Comparison of ENCODE assay signal across 8 cellular contexts in the genomic region with DNA sequence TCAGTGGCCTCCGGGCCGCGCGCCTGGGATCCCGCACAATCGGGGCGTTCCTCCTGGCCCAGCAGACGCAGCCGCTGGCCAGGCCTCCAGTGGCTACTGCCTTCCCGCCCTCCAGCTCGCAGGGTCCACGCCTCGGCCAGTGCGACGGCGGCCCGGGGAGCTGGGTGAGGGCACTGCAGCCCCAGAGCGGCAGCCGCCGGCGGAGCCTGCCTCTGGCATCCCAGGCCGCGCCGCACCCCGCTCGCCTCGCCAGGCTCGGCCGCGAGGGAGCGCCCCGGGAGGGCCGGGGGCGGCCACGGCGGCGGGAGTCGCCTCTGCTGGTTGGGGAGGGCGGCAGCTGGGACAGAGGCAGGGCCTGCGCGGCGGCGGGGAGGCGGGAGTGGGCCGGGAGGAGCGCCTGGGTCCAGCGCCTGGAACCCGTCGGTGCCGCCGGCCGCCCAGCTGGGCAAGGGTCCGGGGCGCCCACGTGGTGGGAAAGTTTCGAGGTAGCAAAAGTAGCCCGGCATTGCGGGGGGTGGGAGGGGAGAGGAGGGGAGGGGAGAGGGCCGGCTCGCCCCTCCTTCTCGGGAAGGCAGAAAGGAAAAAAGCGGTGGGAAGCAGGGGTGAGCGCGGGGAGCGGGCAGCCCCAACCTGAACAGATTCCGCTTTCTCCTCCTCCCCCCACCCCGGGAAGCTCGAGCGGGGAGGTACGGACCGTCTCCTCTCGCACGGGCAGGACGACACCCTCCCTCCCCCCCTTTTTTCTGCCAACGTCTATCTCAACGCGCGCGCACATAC. TPM values are rescaled to one million over a fixed set of nuclear protein-coding genes. Genes with fewer than 3 reads are reported as not detected.
A peak's percentile ranks its signal among the peaks of the same experiment; 100 is the strongest.
DNase-seq lines count a peak whose midpoint lies in the region; ATAC-seq and TF ChIP-seq lines count a peak whose summit lies in the region.

No MANE protein-coding gene starts in this region.

- DNase-seq in stimulated activated CD4-positive, alpha-beta T cell treated with anti-CD3 and anti-CD28 coated beads, Interleukin-4, amount 100 ng/mL, for 1 hour: peak; percentile 11
- no peak for DNase-seq in stimulated activated CD4-positive, alpha-beta T cell treated with anti-CD3 and anti-CD28 coated beads, Interleukin-1b, Interleukin-23, amount 100 ng/mL, for 48 hours
- peak; percentile 60 for DNase-seq in astrocyte of the hippocampus (ENCODE audit: low read depth, low spot score)
- peak; percentile 46 for DNase-seq in left kidney (ENCODE audit: low read depth, low spot score)
- no peak for DNase-seq in transverse colon
- no peak for DNase-seq in activated T-helper 1 cell treated with anti-CD3 and anti-CD28 coated beads, Interleukin-12 subunit alpha, Interleukin-12 subunit beta, Interleukin-2, Interleukin-4 antibody, amounts not matched to agents 30 ng/mL and 10 ng/mL and 1 ng/mL, durations not matched to agents 14 hours and 24 hours and 36 hours (ENCODE audit: low spot score)

- peak overlapping the region in 3 of 4 donors; percentile 35 to 57 (median 47) for H3K4me3 ChIP-seq in transverse colon

- peaks cover 58% of the 10 kb centered on the region for H3K27me3 Mint-ChIP-seq in activated T-helper 1 cell treated with anti-CD3 and anti-CD28 coated beads, Interleukin-12 subunit alpha, Interleukin-12 subunit beta, Interleukin-2, Interleukin-4 antibody, amounts not matched to agents 30 ng/mL and 10 ng/mL and 1 ng/mL, durations not matched to agents 14 hours and 24 hours and 36 hours (ENCODE audit: insufficient read depth)

- TF ChIP-seq EP300 in transverse colon (IDR thresholded peaks at IDR 0.05; ENCODE audit: low read depth): no peak

- intact Hi-C loops in transverse colon (cut with DNase I; ENCODE audit: low total_unique reads): loop anchor here (2.0 kb wide), 1 partner anchor 336 kb away; no protein-coding TSS in a partner anchor
- intact Hi-C loops in activated T-helper 1 cell treated with anti-CD3 and anti-CD28 coated beads, Interleukin-12 subunit alpha, Interleukin-12 subunit beta, Interleukin-2, Interleukin-4 antibody, amounts not matched to agents 30 ng/mL and 10 ng/mL and 1 ng/mL, durations not matched to agents 14 hours and 24 hours and 36 hours (cut with micrococcal nuclease): loop anchor here (5.0 to 10.0 kb wide), 3 partner anchors 178 to 1490 kb away; partner anchors contain the start of gene EPB41L5

- no peaks in the 10 kb centered on the region for H3K36me3 Mint-ChIP-seq in activated T-helper 1 cell treated with anti-CD3 and anti-CD28 coated beads, Interleukin-12 subunit alpha, Interleukin-12 subunit beta, Interleukin-2, Interleukin-4 antibody, amounts not matched to agents 30 ng/mL and 10 ng/mL and 1 ng/mL, durations not matched to agents 14 hours and 24 hours and 36 hours (ENCODE audit: low read depth)

- H3K4me1 ChIP-seq in transverse colon: peaks cover 3 to 39% (median 32%) of the 10 kb centered on the region in 4 donors

- no peaks in the 10 kb centered on the region for H3K36me3 ChIP-seq in transverse colon

- H3K9me3 Mint-ChIP-seq in activated T-helper 1 cell treated with anti-CD3 and anti-CD28 coated beads, Interleukin-12 subunit alpha, Interleukin-12 subunit beta, Interleukin-2, Interleukin-4 antibody, amounts not matched to agents 30 ng/mL and 10 ng/mL and 1 ng/mL, durations not matched to agents 14 hours and 24 hours and 36 hours: no peaks in the 10 kb centered on the region

- in situ Hi-C loops in transverse colon (cut with MboI; ENCODE audit: low pct_ligation_motif_present in 1 of 4, low pct_unique_long_range_greater_than_20kb in 1 of 4, low sequenced_read_pairs in 3 of 4): loop anchor here in 3 of 4 donors (5.0 to 10.0 kb wide), 3 partner anchors 330 to 340 kb away; no protein-coding TSS in a partner anchor

- H3K4me1 Mint-ChIP-seq in activated T-helper 1 cell treated with anti-CD3 and anti-CD28 coated beads, Interleukin-12 subunit alpha, Interleukin-12 subunit beta, Interleukin-2, Interleukin-4 antibody, amounts not matched to agents 30 ng/mL and 10 ng/mL and 1 ng/mL, durations not matched to agents 14 hours and 24 hours and 36 hours (ENCODE audit: low read depth): peaks cover 13% of the 10 kb centered on the region

- no peak for TF ChIP-seq CTCF in transverse colon (IDR thresholded peaks at IDR 0.05)

- ATAC-seq in GM18519 (IDR thresholded peaks at IDR 0.05; ENCODE audit: low FRiP score, unreplicated experiment) (no peak), HG03457 (IDR thresholded peaks at IDR 0.05; ENCODE audit: unreplicated experiment) (no peak)

- H3K27ac Mint-ChIP-seq in activated T-helper 1 cell treated with anti-CD3 and anti-CD28 coated beads, Interleukin-12 subunit alpha, Interleukin-12 subunit beta, Interleukin-2, Interleukin-4 antibody, amounts not matched to agents 30 ng/mL and 10 ng/mL and 1 ng/mL, durations not matched to agents 14 hours and 24 hours and 36 hours: no peak overlapping the region

- H3K27me3 ChIP-seq in transverse colon: peaks cover 97% of the 10 kb centered on the region

- no peak overlapping the region for H3K4me3 Mint-ChIP-seq in activated T-helper 1 cell treated with anti-CD3 and anti-CD28 coated beads, Interleukin-12 subunit alpha, Interleukin-12 subunit beta, Interleukin-2, Interleukin-4 antibody, amounts not matched to agents 30 ng/mL and 10 ng/mL and 1 ng/mL, durations not matched to agents 14 hours and 24 hours and 36 hours

- H3K27ac ChIP-seq in transverse colon: no peak overlapping the region

- TF ChIP-seq POLR2A in transverse colon (IDR thresholded peaks at IDR 0.05): no peak

- 3% methylated on average over 60 of the region's 79 CpGs; no CpG with 5 or more reads in 1 of the 2 donors for WGBS in transverse colon (ENCODE audit: low coverage in 1 of 2), 2 donors

- no peaks in the 10 kb centered on the region for H3K9me3 ChIP-seq in transverse colon

RNA-seq across cellular contexts. Expression of gene INHBB, which starts 1.5 kb away (rescaled TPM):
- 1 to 10 TPM in 1 of 4 donors, under 1 TPM in 2, not detected in 1; 0.20 to 1.1 (median 0.41) TPM for total RNA-seq in transverse colon
- total RNA-seq in activated T-helper 1 cell treated with anti-CD3 and anti-CD28 coated beads, Interleukin-12 subunit alpha, Interleukin-12 subunit beta, Interleukin-2, Interleukin-4 antibody, amounts not matched to agents 30 ng/mL and 10 ng/mL and 1 ng/mL, durations not matched to agents 14 hours and 24 hours and 36 hours: not detected in 2 replicates

Comparison
In these comparisons a context has a peak if more than half of its experiments do, and no peak if none do; other contexts are left out.
1. DNase-seq: peak in stimulated activated CD4-positive, alpha-beta T cell treated with anti-CD3 and anti-CD28 coated beads, Interleukin-4, amount 100 ng/mL, for 1 hour (single experiment), astrocyte of the hippocampus (single experiment) and left kidney (single experiment); none in stimulated activated CD4-positive, alpha-beta T cell treated with anti-CD3 and anti-CD28 coated beads, Interleukin-1b, Interleukin-23, amount 100 ng/mL, for 48 hours (single experiment), transverse colon (single experiment) and activated T-helper 1 cell treated with anti-CD3 and anti-CD28 coated beads, Interleukin-12 subunit alpha, Interleukin-12 subunit beta, Interleukin-2, Interleukin-4 antibody, amounts not matched to agents 30 ng/mL and 10 ng/mL and 1 ng/mL, durations not matched to agents 14 hours and 24 hours and 36 hours (single experiment).